Comparison of ENCODE assay signal across 8 cellular contexts in the genomic region with DNA sequence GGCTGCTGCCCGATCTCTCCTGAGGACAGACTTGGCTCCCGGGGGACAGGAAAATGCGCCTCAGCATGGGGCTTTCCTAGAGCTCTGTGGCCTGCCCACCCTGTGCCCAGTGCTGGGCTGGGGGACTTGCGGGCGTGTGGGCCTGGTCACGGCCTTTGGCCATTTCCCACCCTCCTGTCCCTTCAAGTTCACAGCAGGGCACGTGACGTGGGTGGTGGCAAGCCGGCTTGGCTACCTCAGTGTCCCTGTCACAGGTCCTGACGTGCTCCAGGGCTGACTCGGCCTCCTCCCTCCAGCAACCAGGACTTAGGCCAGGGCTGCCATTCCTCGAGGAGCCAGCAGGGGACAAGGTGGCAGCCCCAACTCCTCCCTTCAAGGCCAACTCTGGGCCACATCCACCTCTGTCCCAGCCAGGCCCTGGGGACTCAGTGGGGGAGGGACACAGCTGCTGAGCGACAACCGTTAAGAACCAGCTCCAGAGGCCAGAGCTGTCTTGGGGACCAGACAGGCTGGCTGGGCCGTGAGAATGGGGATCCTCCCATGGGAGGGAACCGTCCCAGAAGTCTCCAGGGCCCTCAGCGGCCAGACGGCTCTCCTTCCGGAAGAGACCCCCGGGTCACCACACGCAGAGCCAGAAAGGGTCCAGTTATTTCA. TPM values are rescaled to one million over a fixed set of nuclear protein-coding genes. Genes with fewer than 3 reads are reported as not detected.
DNase-seq lines count a peak whose midpoint lies in the region; ATAC-seq and TF ChIP-seq lines count a peak whose summit lies in the region.

No MANE protein-coding gene starts in this region.

- 50 to 52% (median 50%) methylated on average over 20 to 21 of the region's 21 CpGs for WGBS in ovary, 3 donors

- TSS peak; percentile 79 for BruUV-seq in PC-3 (replicated peaks; lab: Mats Ljungman, UMichigan)

- DNase-seq in COR-L47 (lab: John Stamatoyannopoulos, UW) (peak; percentile 9), PC-3 (peak; percentile 96), germinal center (ENCODE audit: low spot score) (peak; percentile 89), ovary (peak in 3 of 5 donors; percentile 59 to 63 (median 61))
- peak; percentile 39 for DNase-seq in activated gamma-delta T cell treated with anti-CD3 and anti-CD28 coated beads, Interleukin-2, amount 50 U/mL, for 16 hours (ENCODE audit: low read depth)

- no peak for TF ChIP-seq EP300 in ovary (IDR thresholded peaks at IDR 0.05)

- H3K9ac ChIP-seq in PC-3 (ENCODE audit: low read length), result peak overlapping the region; percentile 86

- H3K4me2 ChIP-seq in PC-3 (ENCODE audit: low read length), result peak overlapping the region; percentile 82

- POLR2A ChIA-PET in PC-3 (lab: Charles Lee; ENCODE audit: unreplicated experiment), result interaction anchor here (0.7 to 1.9 kb wide), 3 partner anchors 10 to 65 kb away, joined by 4 to 18 read pairs (median 10); a partner anchor contains a TSS

- H3K27ac ChIP-seq in PC-3 (ENCODE audit: low read length), result peak overlapping the region; percentile 96
- peak overlapping the region in 1 of 2 donors; percentile 42 for H3K27ac ChIP-seq in ovary

- no peak for TF ChIP-seq POLR2A in ovary (IDR thresholded peaks at IDR 0.05)

- intact Hi-C loops in PC-3 (cut with micrococcal nuclease) (loop anchor here (1.0 to 5.0 kb wide), 2 partner anchors 10 to 73 kb away; a partner anchor contains a TSS), ovary (cut with DNase I) (no loop called here)

- peaks cover 21% of the 10 kb centered on the region; the same call in 1 of the 2 replicates for H3K36me3 ChIP-seq in PC-3 (ENCODE audit: low read depth, low read length)
- H3K36me3 ChIP-seq in ovary, result no peaks in the 10 kb centered on the region

- no peaks in the 10 kb centered on the region for H3K27me3 ChIP-seq in PC-3 (ENCODE audit: low read length)
- no peaks in the 10 kb centered on the region for H3K27me3 ChIP-seq in ovary

- H3F3A ChIP-seq in PC-3 (ENCODE audit: low read length, unreplicated experiment), result peaks cover 5% of the 10 kb centered on the region

- H3K9me3 ChIP-seq in PC-3 (ENCODE audit: low read length) (no peaks in the 10 kb centered on the region), ovary (no peaks in the 10 kb centered on the region)

- no peaks in the 10 kb centered on the region for H4K20me1 ChIP-seq in PC-3 (ENCODE audit: low read length)

- ATAC-seq in GM19324 (IDR thresholded peaks at IDR 0.05; ENCODE audit: low FRiP score, unreplicated experiment), result peak; percentile 44
- ATAC-seq in HG03442 (IDR thresholded peaks at IDR 0.05; ENCODE audit: unreplicated experiment), result peak; percentile 71
- ATAC-seq in PC-3, result peak; percentile 77
- no peak for ATAC-seq in GM18858 (IDR thresholded peaks at IDR 0.05; ENCODE audit: unreplicated experiment)

- no peaks in the 10 kb centered on the region for H3K9me2 ChIP-seq in PC-3 (replicated peaks; ENCODE audit: low read length)

- H3K4me3 ChIP-seq in PC-3 (ENCODE audit: low read length) (peak overlapping the region; percentile 49), ovary (no peak overlapping the region)

- CTCF ChIA-PET in PC-3 (lab: Charles Lee), result interaction anchor here (0.5 to 2.3 kb wide), 15 partner anchors 9 to 250 kb away, joined by 3 to 30 read pairs (median 3); a partner anchor contains a TSS

- H3K4me1 ChIP-seq in PC-3 (ENCODE audit: insufficient read depth, low read length), result peaks cover 39% of the 10 kb centered on the region
- H3K4me1 ChIP-seq in ovary (ENCODE audit: insufficient read depth), result peaks cover 6% of the 10 kb centered on the region

- peaks cover 7% of the 10 kb centered on the region; the same call in 1 of the 2 replicates for H3K79me2 ChIP-seq in PC-3 (ENCODE audit: low read length)

- H2AFZ ChIP-seq in PC-3 (ENCODE audit: low read length), result peak overlapping the region; percentile 48

- peak; percentile 89 for TF ChIP-seq CTCF in PC-3 (conservative IDR thresholded peaks at IDR 0.05; ENCODE audit: low read depth, low read length)
- TF ChIP-seq CTCF in ovary (IDR thresholded peaks at IDR 0.05), result peak in 2 of 3 donors; percentile 55 to 63

RNA-seq across cellular contexts. Expression of a gene that starts 1.0 kb away (rescaled TPM):
- 43.9 and 53.8 TPM in 2 replicates for total RNA-seq in PC-3 (2014; rRNA removed)
- total RNA-seq in ovary, result 10 to 100 TPM; 10.7 to 24.9 (median 14.1) TPM
- 10 to 100 TPM in 1 of 2 donors, 1 to 10 TPM in 1; 8.9 to 17.1 TPM for polyA plus RNA-seq in ovary

RNA-seq across cellular contexts. Expression of a gene that starts 9.9 kb away (rescaled TPM):
- total RNA-seq in PC-3 (2014; rRNA removed) (49.7 and 51.8 TPM in 2 replicates), ovary (100 to 1,000 TPM in 3 of 7 donors, 10 to 100 TPM in 4; 48.5 to 131 (median 92.7) TPM)
- polyA plus RNA-seq in ovary, result 100 to 1,000 TPM; 118 to 184 TPM

RNA-seq across cellular contexts. Expression of a gene that starts 33.2 kb away (rescaled TPM):
- total RNA-seq in PC-3 (2014; rRNA removed), result 73.7 and 109 TPM in 2 replicates
- 10 to 100 TPM in 6 of 7 donors, 1 to 10 TPM in 1; 7.2 to 38.3 (median 18.6) TPM for total RNA-seq in ovary
- 10 to 100 TPM; 10.1 to 11.5 TPM for polyA plus RNA-seq in ovary

RNA-seq across cellular contexts. Expression of a gene that starts 51.6 kb away (rescaled TPM):
- total RNA-seq in PC-3 (2014; rRNA removed) (32.3 and 48.9 TPM in 2 replicates), ovary (10 to 100 TPM; 17.3 to 28.0 (median 24.3) TPM)
- polyA plus RNA-seq in ovary, result 10 to 100 TPM; 10.4 to 18.5 TPM

RNA-seq across cellular contexts. Expression of a gene that starts 59.5 kb away (rescaled TPM):
- total RNA-seq in PC-3 (2014; rRNA removed), result 74.5 and 124 TPM in 2 replicates
- total RNA-seq in ovary, result 10 to 100 TPM; 30.4 to 93.0 (median 83.4) TPM
- polyA plus RNA-seq in ovary, result 10 to 100 TPM; 14.5 to 51.4 TPM

Comparison
In these comparisons a context has a peak if more than half of its experiments do, and no peak if none do; other contexts are left out.
1. DNase-seq: peak in every context shown above with its lines; median percentile 96 in PC-3; 89 in germinal center; 61 in ovary; 39 in activated gamma-delta T cell treated with anti-CD3 and anti-CD28 coated beads, Interleukin-2, amount 50 U/mL, for 16 hours; 9 in COR-L47.